ENCODE assay signal across 8 cellular contexts in genomic region chr20:63641146-63641791, GRCh38.
DNase-seq lines count a peak whose midpoint lies in the region; ATAC-seq and TF ChIP-seq lines count a peak whose summit lies in the region.

No MANE protein-coding gene starts in this region.

- peak; percentile 28 for ATAC-seq in GM19372 (IDR thresholded peaks at IDR 0.05; ENCODE audit: low read depth, unreplicated experiment)
- peak; percentile 49 for ATAC-seq in stimulated activated memory B cell treated with anti-CD40 and anti-IgM and Interleukin-4, amounts not matched to agents 10 μg/mL and 1 μg/mL and 100 μg/mL, for 72 hours

- H3K4me3 Mint-ChIP-seq in activated naive CD4-positive, alpha-beta T cell treated with anti-CD3 and anti-CD28 coated beads, Interleukin-2, amount 10 ng/mL, durations not matched to agents 7 days and 5 days, result peak overlapping the region; percentile 74
- H3K4me3 Mint-ChIP-seq in stimulated activated memory B cell treated with anti-CD40 and anti-IgM and Interleukin-4, amounts not matched to agents 10 μg/mL and 1 μg/mL and 100 μg/mL, for 72 hours, result peak overlapping the region; percentile 79

- no peak for TF ChIP-seq RAD21 in Ishikawa (IDR thresholded peaks at IDR 0.05; ENCODE audit: low read depth)

- H3K9me3 Mint-ChIP-seq in activated naive CD4-positive, alpha-beta T cell treated with anti-CD3 and anti-CD28 coated beads, Interleukin-2, amount 10 ng/mL, durations not matched to agents 7 days and 5 days, result no peaks in the 10 kb centered on the region
- no peaks in the 10 kb centered on the region for H3K9me3 Mint-ChIP-seq in stimulated activated memory B cell treated with anti-CD40 and anti-IgM and Interleukin-4, amounts not matched to agents 10 μg/mL and 1 μg/mL and 100 μg/mL, for 72 hours

- H3K27me3 ChIP-seq in iPS-20b (ENCODE audit: insufficient read depth, low read length), result no peaks in the 10 kb centered on the region

- peak; percentile 81 for DNase-seq in activated naive CD4-positive, alpha-beta T cell treated with anti-CD3 and anti-CD28 coated beads, Interleukin-2, amount 10 ng/mL, durations not matched to agents 7 days and 5 days
- DNase-seq in HCEC 1CT (no peak), HPDE6-E6E7 (ENCODE audit: extremely low spot score) (no peak), medulla oblongata (ENCODE audit: extremely low spot score) (no peak)

- H3K36me3 Mint-ChIP-seq in activated naive CD4-positive, alpha-beta T cell treated with anti-CD3 and anti-CD28 coated beads, Interleukin-2, amount 10 ng/mL, durations not matched to agents 7 days and 5 days, result peaks cover 12% of the 10 kb centered on the region
- peaks cover 5% of the 10 kb centered on the region for H3K36me3 Mint-ChIP-seq in stimulated activated memory B cell treated with anti-CD40 and anti-IgM and Interleukin-4, amounts not matched to agents 10 μg/mL and 1 μg/mL and 100 μg/mL, for 72 hours

- H3K4me1 Mint-ChIP-seq in activated naive CD4-positive, alpha-beta T cell treated with anti-CD3 and anti-CD28 coated beads, Interleukin-2, amount 10 ng/mL, durations not matched to agents 7 days and 5 days, result peaks cover 40% of the 10 kb centered on the region
- peaks cover 48% of the 10 kb centered on the region for H3K4me1 Mint-ChIP-seq in stimulated activated memory B cell treated with anti-CD40 and anti-IgM and Interleukin-4, amounts not matched to agents 10 μg/mL and 1 μg/mL and 100 μg/mL, for 72 hours

- no peak overlapping the region for H3K9ac ChIP-seq in iPS-20b (ENCODE audit: low read depth, low read length)

- no peaks in the 10 kb centered on the region for H3K9me3 ChIP-seq in iPS-20b (ENCODE audit: insufficient read depth, low read depth, low read length)

- peaks cover 9% of the 10 kb centered on the region for H3K27me3 Mint-ChIP-seq in activated naive CD4-positive, alpha-beta T cell treated with anti-CD3 and anti-CD28 coated beads, Interleukin-2, amount 10 ng/mL, durations not matched to agents 7 days and 5 days
- no peaks in the 10 kb centered on the region for H3K27me3 Mint-ChIP-seq in stimulated activated memory B cell treated with anti-CD40 and anti-IgM and Interleukin-4, amounts not matched to agents 10 μg/mL and 1 μg/mL and 100 μg/mL, for 72 hours

- TF ChIP-seq EP300 in Ishikawa (IDR thresholded peaks at IDR 0.05; ENCODE audit: borderline replicate concordance), result no peak

- no peak overlapping the region for H3K27ac ChIP-seq in iPS-20b (ENCODE audit: low read length)

- H3K4me3 ChIP-seq in iPS-20b (ENCODE audit: low read length), result peak overlapping the region; percentile 57; the same call in 1 of the 2 replicates

- CTCF ChIA-PET in activated naive CD4-positive, alpha-beta T cell treated with anti-CD3 and anti-CD28 coated beads, Interleukin-2, amount 10 ng/mL, durations not matched to agents 7 days and 5 days (lab: Charles Lee), result interaction anchor here (0.8 to 3.2 kb wide), 9 partner anchors 10 to 103 kb away, joined by 3 to 17 read pairs (median 4); partner anchors contain the start of genes ARFRP1, GMEB2, HELZ2 and RTEL1

- no peaks in the 10 kb centered on the region for H3K4me1 ChIP-seq in iPS-20b (ENCODE audit: insufficient read depth, low read length)

- H3K27ac Mint-ChIP-seq in activated naive CD4-positive, alpha-beta T cell treated with anti-CD3 and anti-CD28 coated beads, Interleukin-2, amount 10 ng/mL, durations not matched to agents 7 days and 5 days, result peak overlapping the region; percentile 93
- peak overlapping the region; percentile 94 for H3K27ac Mint-ChIP-seq in stimulated activated memory B cell treated with anti-CD40 and anti-IgM and Interleukin-4, amounts not matched to agents 10 μg/mL and 1 μg/mL and 100 μg/mL, for 72 hours

- no peaks in the 10 kb centered on the region for H3K36me3 ChIP-seq in iPS-20b (ENCODE audit: insufficient read depth, low read depth, low read length)

TF ChIP-seq in Ishikawa, 13 proteins besides CTCF, POLR2A, EP300 and RAD21:
- no peak; the same call in 1 of the 2 replicates for TF ChIP-seq MAX (IDR thresholded peaks at IDR 0.05)
- TF ChIP-seq EGR1 (IDR thresholded peaks at IDR 0.05), result peak; percentile 52
